ENCODE assay signal across 10 cellular contexts in the genomic region with DNA sequence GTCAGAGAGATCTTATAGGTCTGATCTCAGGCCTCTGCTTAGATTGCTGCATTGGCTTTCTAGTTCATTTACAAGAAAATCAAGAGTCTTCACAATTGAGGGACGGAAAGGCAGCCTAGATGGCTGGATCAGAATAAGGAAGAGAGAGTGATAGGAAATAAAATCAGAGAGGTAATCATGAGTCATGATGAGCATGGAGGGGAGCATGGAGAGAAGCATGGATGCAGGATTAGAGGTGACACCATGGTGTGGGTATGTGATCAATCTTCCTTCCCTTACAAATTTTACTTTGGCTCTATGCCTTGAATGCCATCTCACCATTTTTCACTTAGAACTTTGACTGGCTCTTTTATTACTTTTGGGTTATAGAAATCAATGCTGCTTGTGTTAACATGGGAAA. TPM values are rescaled to one million over a fixed set of nuclear protein-coding genes. Genes with fewer than 3 reads are reported as not detected.
DNase-seq lines count a peak whose midpoint lies in the region; ATAC-seq and TF ChIP-seq lines count a peak whose summit lies in the region.
"Had no signal": no experiment of that assay in that cellular context is flagged by ENCODE, and none has a peak within 500 bp of the region (broad histone marks: within the 10 kb centered on the region; RNA-seq: fewer than 3 reads in every experiment).

No MANE protein-coding gene starts in this region.

- no peaks in the 10 kb centered on the region for H3F3A ChIP-seq in DOHH2 (ENCODE audit: control insufficient read depth, insufficient read depth)

- peaks cover 87% of the 10 kb centered on the region for H3K79me2 ChIP-seq in DOHH2 (ENCODE audit: control insufficient read depth, low read length)

- H3K9ac ChIP-seq in duodenal mucosa (ENCODE audit: low read depth in 1 of 2, low read length in 2 of 2): no peak overlapping the region

- H3K27me3 ChIP-seq in DOHH2 (ENCODE audit: control insufficient read depth, low read length): no peaks in the 10 kb centered on the region
- no peaks in the 10 kb centered on the region for H3K27me3 ChIP-seq in duodenal mucosa (ENCODE audit: control insufficient read depth in 1 of 2, insufficient read depth in 2 of 2, low read length in 2 of 2)
- no peaks in the 10 kb centered on the region for H3K27me3 ChIP-seq in neuron (ENCODE audit: insufficient read depth, low read length)
- H3K27me3 ChIP-seq: vagina had no signal

- DNase-seq in LHCN-M2 (ENCODE audit: low read depth) (peak; percentile 33), NCI-H2171 (lab: John Stamatoyannopoulos, UW) (no peak), NCI-H187 treated with DMSO at 0.1 percent for 48 hours (lab: John Stamatoyannopoulos, UW) (no peak)
- DNase-seq: activated T-cell treated with anti-CD3 and anti-CD28 coated beads, Interleukin-2, amount 50 U/mL, for 48 hours had no signal

- peak overlapping the region; percentile 84 for H3K4me2 ChIP-seq in DOHH2 (ENCODE audit: low read length)

- H3K27ac ChIP-seq in DOHH2 (ENCODE audit: low read depth, low read length) (no peak overlapping the region), duodenal mucosa (ENCODE audit: low read depth, low read length) (no peak overlapping the region)

- H4K20me1 ChIP-seq in DOHH2 (ENCODE audit: control insufficient read depth, insufficient read depth, low read depth, low read length): peaks cover 16% of the 10 kb centered on the region; the same call in 1 of the 2 replicates

- no peak for ATAC-seq in GM21576 (IDR thresholded peaks at IDR 0.05; ENCODE audit: unreplicated experiment)
- no peak for ATAC-seq in HG02973 (IDR thresholded peaks at IDR 0.05; ENCODE audit: unreplicated experiment)

- no peaks in the 10 kb centered on the region for H3K9me3 ChIP-seq in DOHH2 (ENCODE audit: control insufficient read depth, insufficient read depth, low read length)
- no peaks in the 10 kb centered on the region for H3K9me3 ChIP-seq in duodenal mucosa (ENCODE audit: control insufficient read depth in 1 of 2, low read length in 2 of 2)
- H3K9me3 ChIP-seq in neuron (ENCODE audit: low read length): no peaks in the 10 kb centered on the region
- H3K9me3 ChIP-seq: vagina had no signal

- peak overlapping the region; percentile 84 for H3K4me3 ChIP-seq in DOHH2 (ENCODE audit: low read length)
- peak overlapping the region; percentile 95 to 98 for H3K4me3 ChIP-seq in duodenal mucosa (ENCODE audit: low read depth in 1 of 2, low read length in 2 of 2)
- peak overlapping the region; percentile 91 for H3K4me3 ChIP-seq in neuron (ENCODE audit: low read length)

- H3K36me3 ChIP-seq in DOHH2 (ENCODE audit: control insufficient read depth, low read length): peaks cover 75% of the 10 kb centered on the region
- peaks cover 23 to 28% of the 10 kb centered on the region in 2 donors for H3K36me3 ChIP-seq in duodenal mucosa (ENCODE audit: control insufficient read depth in 1 of 2, insufficient read depth in 2 of 2, low read length in 2 of 2)
- H3K36me3 ChIP-seq in neuron (ENCODE audit: insufficient read depth, low read length): peaks cover 37% of the 10 kb centered on the region

- no peaks in the 10 kb centered on the region for H3K9me2 ChIP-seq in DOHH2 (replicated peaks; ENCODE audit: control insufficient read depth, low read length)

- peaks cover 31% of the 10 kb centered on the region for H3K4me1 ChIP-seq in DOHH2 (ENCODE audit: control insufficient read depth, low read length)
- H3K4me1 ChIP-seq in duodenal mucosa (ENCODE audit: control insufficient read depth in 1 of 2, insufficient read depth in 2 of 2, low read length in 2 of 2): peaks cover 30 to 38% of the 10 kb centered on the region in 2 donors
- peaks cover 14% of the 10 kb centered on the region for H3K4me1 ChIP-seq in neuron (ENCODE audit: insufficient read depth, low read length)

- TF ChIP-seq CTCF in DOHH2 (IDR thresholded peaks at IDR 0.05; ENCODE audit: low read depth, low read length, poor library complexity, severe bottlenecking): no peak

- no peak overlapping the region for H2AFZ ChIP-seq in neuron (ENCODE audit: low read depth, low read length)

RNA-seq across cellular contexts. Expression of a gene that starts 1.4 kb away (rescaled TPM):
- 66.9 and 68.1 TPM in 2 replicates for total RNA-seq in LHCN-M2 (2014; rRNA removed)
- 34.4 TPM for polyA plus RNA-seq in LHCN-M2 (2012)

RNA-seq across cellular contexts. Expression of a gene that starts 1.7 kb away (rescaled TPM):
- total RNA-seq in LHCN-M2 (2014; rRNA removed): 93.6 and 106 TPM in 2 replicates
- 75.6 TPM for polyA plus RNA-seq in LHCN-M2 (2012)

RNA-seq across cellular contexts. Expression of a gene that starts 49.1 kb away (rescaled TPM):
- total RNA-seq in LHCN-M2 (2014; rRNA removed): not detected in 2 replicates
- polyA plus RNA-seq in LHCN-M2 (2012): not detected
- total RNA-seq: vagina had no signal

RNA-seq across cellular contexts. Expression of a gene that starts 56.4 kb away (rescaled TPM):
- total RNA-seq in LHCN-M2 (2014; rRNA removed): 37.4 and 38.7 TPM in 2 replicates
- 12.8 TPM for polyA plus RNA-seq in LHCN-M2 (2012)
